ENCODE assay signal across 1 cellular context in genomic region chr16:2476345-2476720, GRCh38.
TF ChIP-seq lines count a peak whose summit lies in the region.

No MANE protein-coding gene starts in this region.

TF ChIP-seq in K562, 482 proteins besides CTCF, POLR2A, EP300 and RAD21:
- TF ChIP-seq ZNF175 (CRISPR knock-in tag; IDR thresholded peaks at IDR 0.05; ENCODE audit: low read depth) (no peak), MTA2 (IDR thresholded peaks at IDR 0.05; ENCODE audit: low read depth) (no peak), NFYB (IDR thresholded peaks at IDR 0.05; ENCODE audit: extremely low read depth, insufficient read length) (no peak), E2F4 (CRISPR knock-in tag; IDR thresholded peaks at IDR 0.05; ENCODE audit: low read depth) (no peak), CHD4 (IDR thresholded peaks at IDR 0.05; ENCODE audit: insufficient read depth, insufficient replicate concordance, low read depth, low read length, poor library complexity, severe bottlenecking) (no peak)
